ENCODE assay signal across 8 cellular contexts in the genomic region with DNA sequence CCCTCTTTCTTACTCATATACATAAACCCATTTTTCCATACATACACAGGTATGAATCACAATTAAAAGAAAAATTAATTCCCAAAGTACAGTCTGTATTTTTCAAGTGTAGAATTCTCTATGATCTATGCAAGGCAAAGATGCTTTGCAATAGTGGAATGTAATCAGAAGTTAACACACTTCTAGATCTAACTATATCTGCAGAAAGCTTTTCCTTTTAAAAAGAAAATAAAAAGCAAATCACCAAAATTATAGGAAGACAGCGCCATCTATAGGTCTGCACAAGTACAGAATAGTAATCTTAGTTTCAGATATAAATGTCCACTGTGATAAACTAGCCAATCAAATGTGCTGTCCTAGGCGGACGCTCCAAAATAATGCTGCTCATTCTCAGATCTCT. TPM values are rescaled to one million over a fixed set of nuclear protein-coding genes. Genes with fewer than 3 reads are reported as not detected.
A peak's percentile ranks its signal among the peaks of the same experiment; 100 is the strongest.
DNase-seq lines count a peak whose midpoint lies in the region; ATAC-seq and TF ChIP-seq lines count a peak whose summit lies in the region.

No MANE protein-coding gene starts in this region.

- TF ChIP-seq EP300 in upper lobe of left lung (IDR thresholded peaks at IDR 0.05), result no peak

- H3K79me2 ChIP-seq in SU-DHL-6 (ENCODE audit: insufficient read depth, low read length), result no peaks in the 10 kb centered on the region

- ATAC-seq in activated CD8-positive, alpha-beta T cell treated with anti-CD3 and anti-CD28 coated beads for 36 hours, result no peak
- no peak for ATAC-seq in activated CD8-positive, alpha-beta T cell treated with anti-CD3 and anti-CD28 coated beads, Interleukin-2, amount 10 ng/mL, durations not matched to agents 7 days and 5 days
- peak; percentile 37 to 82 for ATAC-seq in upper lobe of left lung (ENCODE audit: low FRiP score in 2 of 2)

- 1% methylated on average over 3 of the region's 3 CpGs for WGBS in upper lobe of left lung, 2 donors

- no peaks in the 10 kb centered on the region for H3K36me3 Mint-ChIP-seq in activated CD8-positive, alpha-beta T cell treated with anti-CD3 and anti-CD28 coated beads for 36 hours (ENCODE audit: low read depth)
- no peaks in the 10 kb centered on the region for H3K36me3 Mint-ChIP-seq in activated CD8-positive, alpha-beta T cell treated with anti-CD3 and anti-CD28 coated beads, Interleukin-2, amount 10 ng/mL, durations not matched to agents 7 days and 5 days (ENCODE audit: low read depth)
- no peaks in the 10 kb centered on the region for H3K36me3 Mint-ChIP-seq in CD8-positive, alpha-beta memory T cell

- no peak for TF ChIP-seq POLR2A in upper lobe of left lung (IDR thresholded peaks at IDR 0.05)

- H3K9me3 ChIP-seq in SU-DHL-6 (ENCODE audit: insufficient read depth, low read length) (no peaks in the 10 kb centered on the region), upper lobe of left lung (peaks cover 0 to 7% (median 0%) of the 10 kb centered on the region in 4 donors)
- H3K9me3 ChIP-seq in CD8-positive, alpha-beta memory T cell (ENCODE audit: low read length), result no peaks in the 10 kb centered on the region

- H3K27me3 Mint-ChIP-seq in activated CD8-positive, alpha-beta T cell treated with anti-CD3 and anti-CD28 coated beads for 36 hours, result no peaks in the 10 kb centered on the region
- no peaks in the 10 kb centered on the region for H3K27me3 Mint-ChIP-seq in activated CD8-positive, alpha-beta T cell treated with anti-CD3 and anti-CD28 coated beads, Interleukin-2, amount 10 ng/mL, durations not matched to agents 7 days and 5 days (ENCODE audit: low read depth)
- peaks cover 0 to 2% of the 10 kb centered on the region in 2 donors for H3K27me3 Mint-ChIP-seq in CD8-positive, alpha-beta memory T cell

- no peak overlapping the region for H3K27ac Mint-ChIP-seq in activated CD8-positive, alpha-beta T cell treated with anti-CD3 and anti-CD28 coated beads for 36 hours
- no peak overlapping the region for H3K27ac Mint-ChIP-seq in activated CD8-positive, alpha-beta T cell treated with anti-CD3 and anti-CD28 coated beads, Interleukin-2, amount 10 ng/mL, durations not matched to agents 7 days and 5 days
- H3K27ac Mint-ChIP-seq in CD8-positive, alpha-beta memory T cell, result no peak overlapping the region

- intact Hi-C loops in activated CD8-positive, alpha-beta T cell treated with anti-CD3 and anti-CD28 coated beads for 36 hours (cut with micrococcal nuclease), result no loop called here

- peaks cover 8% of the 10 kb centered on the region for H3K9me3 Mint-ChIP-seq in activated CD8-positive, alpha-beta T cell treated with anti-CD3 and anti-CD28 coated beads for 36 hours
- peaks cover 4% of the 10 kb centered on the region for H3K9me3 Mint-ChIP-seq in activated CD8-positive, alpha-beta T cell treated with anti-CD3 and anti-CD28 coated beads, Interleukin-2, amount 10 ng/mL, durations not matched to agents 7 days and 5 days (ENCODE audit: insufficient read depth)
- peaks cover 6 to 16% (median 15%) of the 10 kb centered on the region in 5 donors for H3K9me3 Mint-ChIP-seq in CD8-positive, alpha-beta memory T cell

- H4K20me1 ChIP-seq in SU-DHL-6 (ENCODE audit: low read depth, low read length), result no peaks in the 10 kb centered on the region

- no peaks in the 10 kb centered on the region for H3F3A ChIP-seq in SU-DHL-6 (ENCODE audit: insufficient read depth)

- H3K9ac ChIP-seq in SU-DHL-6 (ENCODE audit: low read length), result no peak overlapping the region

- no peak overlapping the region for H3K4me3 Mint-ChIP-seq in activated CD8-positive, alpha-beta T cell treated with anti-CD3 and anti-CD28 coated beads for 36 hours
- no peak overlapping the region for H3K4me3 Mint-ChIP-seq in activated CD8-positive, alpha-beta T cell treated with anti-CD3 and anti-CD28 coated beads, Interleukin-2, amount 10 ng/mL, durations not matched to agents 7 days and 5 days
- H3K4me3 Mint-ChIP-seq in CD8-positive, alpha-beta memory T cell, result no peak overlapping the region

- no peak overlapping the region for H2AFZ ChIP-seq in SU-DHL-6 (ENCODE audit: low read depth, low read length, severe bottlenecking)

- no peak for DNase-seq in activated CD8-positive, alpha-beta T cell treated with anti-CD3 and anti-CD28 coated beads for 36 hours
- DNase-seq in activated CD8-positive, alpha-beta T cell treated with anti-CD3 and anti-CD28 coated beads, Interleukin-2, amount 10 ng/mL, durations not matched to agents 7 days and 5 days, result no peak
- DNase-seq in NCI-H1436 (lab: John Stamatoyannopoulos, UW) (peak; percentile 11), hepatic stellate cell (ENCODE audit: low spot score) (peak; percentile 20), upper lobe of left lung (no peak)
- no peak for DNase-seq in stimulated activated CD4-positive, alpha-beta T cell treated with anti-CD3 and anti-CD28 coated beads, Interleukin-12 subunit alpha, Interleukin-12 subunit beta, amount 100 ng/mL, for 4 hours
- no peak for DNase-seq in CD8-positive, alpha-beta memory T cell

- H3K27ac ChIP-seq in SU-DHL-6 (ENCODE audit: low read depth, low read length), result no peak overlapping the region
- H3K27ac ChIP-seq in upper lobe of left lung, result no peak overlapping the region
- no peak overlapping the region for H3K27ac ChIP-seq in CD8-positive, alpha-beta memory T cell (ENCODE audit: low read depth, low read length)

- H3K36me3 ChIP-seq in SU-DHL-6 (ENCODE audit: low read length), result no peaks in the 10 kb centered on the region
- no peaks in the 10 kb centered on the region for H3K36me3 ChIP-seq in upper lobe of left lung
- H3K36me3 ChIP-seq in CD8-positive, alpha-beta memory T cell (ENCODE audit: insufficient read depth, low read length), result no peaks in the 10 kb centered on the region

- no peaks in the 10 kb centered on the region for H3K9me2 ChIP-seq in SU-DHL-6 (replicated peaks; ENCODE audit: insufficient read depth, low read length)

- POLR2A ChIA-PET in activated CD8-positive, alpha-beta T cell treated with anti-CD3 and anti-CD28 coated beads for 36 hours (lab: Charles Lee), result no interaction called here
- POLR2A ChIA-PET in activated CD8-positive, alpha-beta T cell treated with anti-CD3 and anti-CD28 coated beads, Interleukin-2, amount 10 ng/mL, durations not matched to agents 7 days and 5 days (lab: Charles Lee), result no interaction called here
- POLR2A ChIA-PET in CD8-positive, alpha-beta memory T cell (lab: Charles Lee), result no interaction called here

- H3K4me1 Mint-ChIP-seq in activated CD8-positive, alpha-beta T cell treated with anti-CD3 and anti-CD28 coated beads for 36 hours (ENCODE audit: low read depth), result no peaks in the 10 kb centered on the region
- H3K4me1 Mint-ChIP-seq in activated CD8-positive, alpha-beta T cell treated with anti-CD3 and anti-CD28 coated beads, Interleukin-2, amount 10 ng/mL, durations not matched to agents 7 days and 5 days (ENCODE audit: low read depth), result no peaks in the 10 kb centered on the region
- H3K4me1 Mint-ChIP-seq in CD8-positive, alpha-beta memory T cell, result no peaks in the 10 kb centered on the region

- CTCF ChIA-PET in activated CD8-positive, alpha-beta T cell treated with anti-CD3 and anti-CD28 coated beads for 36 hours (lab: Charles Lee), result interaction anchor here (0.7 to 2.3 kb wide), 12 partner anchors 10 to 597 kb away, joined by 3 to 18 read pairs (median 4); no protein-coding TSS in a partner anchor
- CTCF ChIA-PET in activated CD8-positive, alpha-beta T cell treated with anti-CD3 and anti-CD28 coated beads, Interleukin-2, amount 10 ng/mL, durations not matched to agents 7 days and 5 days (lab: Charles Lee), result interaction anchor here (1.0 kb wide), 1 partner anchor 15 kb away, joined by 4 read pairs; no protein-coding TSS in a partner anchor
- CTCF ChIA-PET in CD8-positive, alpha-beta memory T cell (lab: Charles Lee), result interaction anchor here (1.6 kb wide), 1 partner anchor 9 kb away, joined by 4 read pairs; no protein-coding TSS in a partner anchor

- H3K27me3 ChIP-seq in SU-DHL-6 (ENCODE audit: low read length) (no peaks in the 10 kb centered on the region), upper lobe of left lung (no peaks in the 10 kb centered on the region)
- H3K27me3 ChIP-seq in CD8-positive, alpha-beta memory T cell (ENCODE audit: insufficient read depth, low read length, poor library complexity, severe bottlenecking), result no peaks in the 10 kb centered on the region

- peak; percentile 62 for TF ChIP-seq CTCF in activated CD8-positive, alpha-beta T cell treated with anti-CD3 and anti-CD28 coated beads for 36 hours (IDR thresholded peaks at IDR 0.05)
- TF ChIP-seq CTCF in SU-DHL-6 (IDR thresholded peaks at IDR 0.05; ENCODE audit: insufficient read depth, low read length, poor library complexity, severe bottlenecking), result peak; percentile 49
- peak; percentile 18 to 56 (median 46) for TF ChIP-seq CTCF in upper lobe of left lung (IDR thresholded peaks at IDR 0.05)

- H3K4me2 ChIP-seq in SU-DHL-6 (ENCODE audit: low read depth, low read length, poor library complexity, severe bottlenecking), result no peak overlapping the region

- H3K4me3 ChIP-seq in SU-DHL-6 (ENCODE audit: insufficient read depth, low read length, poor library complexity, severe bottlenecking) (no peak overlapping the region), upper lobe of left lung (no peak overlapping the region)
- no peak overlapping the region for H3K4me3 ChIP-seq in CD8-positive, alpha-beta memory T cell (ENCODE audit: low read length)

- H3K4me1 ChIP-seq in upper lobe of left lung, result no peaks in the 10 kb centered on the region
- no peaks in the 10 kb centered on the region for H3K4me1 ChIP-seq in CD8-positive, alpha-beta memory T cell (ENCODE audit: insufficient read depth, low read length)

RNA-seq across cellular contexts. Expression of a gene that starts 22.0 kb away (rescaled TPM):
- total RNA-seq in activated CD8-positive, alpha-beta T cell treated with anti-CD3 and anti-CD28 coated beads for 36 hours, result not detected
- total RNA-seq in activated CD8-positive, alpha-beta T cell treated with anti-CD3 and anti-CD28 coated beads, Interleukin-2, amount 10 ng/mL, durations not matched to agents 7 days and 5 days, result not detected
- total RNA-seq in upper lobe of left lung, result 1 to 10 TPM in 1 of 6 donors, under 1 TPM in 2, not detected in 3; 0.15 to 1.7 (median 0.30) TPM
- not detected for total RNA-seq in CD8-positive, alpha-beta memory T cell
- polyA plus RNA-seq in CD8-positive, alpha-beta memory T cell, result not detected

RNA-seq across cellular contexts. Expression of a gene that starts 47.3 kb away (rescaled TPM):
- not detected for total RNA-seq in activated CD8-positive, alpha-beta T cell treated with anti-CD3 and anti-CD28 coated beads for 36 hours
- not detected for total RNA-seq in activated CD8-positive, alpha-beta T cell treated with anti-CD3 and anti-CD28 coated beads, Interleukin-2, amount 10 ng/mL, durations not matched to agents 7 days and 5 days
- 10 to 100 TPM in 2 of 6 donors, 1 to 10 TPM in 4; 4.1 to 32.6 (median 8.4) TPM for total RNA-seq in upper lobe of left lung
- not detected for total RNA-seq in CD8-positive, alpha-beta memory T cell
- polyA plus RNA-seq in CD8-positive, alpha-beta memory T cell, result not detected

Comparison
In these comparisons a context has a peak if more than half of its experiments do, and no peak if none do; other contexts are left out.
1. ATAC-seq: peak in upper lobe of left lung (2 of 2); none in activated CD8-positive, alpha-beta T cell treated with anti-CD3 and anti-CD28 coated beads for 36 hours (single experiment) and activated CD8-positive, alpha-beta T cell treated with anti-CD3 and anti-CD28 coated beads, Interleukin-2, amount 10 ng/mL, durations not matched to agents 7 days and 5 days (single experiment).
2. DNase-seq: peak in NCI-H1436 (single experiment) and hepatic stellate cell (single experiment); none in activated CD8-positive, alpha-beta T cell treated with anti-CD3 and anti-CD28 coated beads for 36 hours (single experiment), activated CD8-positive, alpha-beta T cell treated with anti-CD3 and anti-CD28 coated beads, Interleukin-2, amount 10 ng/mL, durations not matched to agents 7 days and 5 days (single experiment), upper lobe of left lung (0 of 2), stimulated activated CD4-positive, alpha-beta T cell treated with anti-CD3 and anti-CD28 coated beads, Interleukin-12 subunit alpha, Interleukin-12 subunit beta, amount 100 ng/mL, for 4 hours (single experiment) and CD8-positive, alpha-beta memory T cell (0 of 5).
3. RNA of a gene that starts 47.3 kb away (total RNA-seq): 4.1 to 32.6 TPM in upper lobe of left lung; not detected in activated CD8-positive, alpha-beta T cell treated with anti-CD3 and anti-CD28 coated beads, Interleukin-2, amount 10 ng/mL, durations not matched to agents 7 days and 5 days, not detected in activated CD8-positive, alpha-beta T cell treated with anti-CD3 and anti-CD28 coated beads for 36 hours and not detected in CD8-positive, alpha-beta memory T cell; every median in the first group is over 4 times any median in the second.
4. Peak in every context shown above with its lines, with median percentiles within 50 percentile points of each other: CTCF ChIP-seq.